Comparison of ENCODE assay signal across 6 cellular contexts in the genomic region with DNA sequence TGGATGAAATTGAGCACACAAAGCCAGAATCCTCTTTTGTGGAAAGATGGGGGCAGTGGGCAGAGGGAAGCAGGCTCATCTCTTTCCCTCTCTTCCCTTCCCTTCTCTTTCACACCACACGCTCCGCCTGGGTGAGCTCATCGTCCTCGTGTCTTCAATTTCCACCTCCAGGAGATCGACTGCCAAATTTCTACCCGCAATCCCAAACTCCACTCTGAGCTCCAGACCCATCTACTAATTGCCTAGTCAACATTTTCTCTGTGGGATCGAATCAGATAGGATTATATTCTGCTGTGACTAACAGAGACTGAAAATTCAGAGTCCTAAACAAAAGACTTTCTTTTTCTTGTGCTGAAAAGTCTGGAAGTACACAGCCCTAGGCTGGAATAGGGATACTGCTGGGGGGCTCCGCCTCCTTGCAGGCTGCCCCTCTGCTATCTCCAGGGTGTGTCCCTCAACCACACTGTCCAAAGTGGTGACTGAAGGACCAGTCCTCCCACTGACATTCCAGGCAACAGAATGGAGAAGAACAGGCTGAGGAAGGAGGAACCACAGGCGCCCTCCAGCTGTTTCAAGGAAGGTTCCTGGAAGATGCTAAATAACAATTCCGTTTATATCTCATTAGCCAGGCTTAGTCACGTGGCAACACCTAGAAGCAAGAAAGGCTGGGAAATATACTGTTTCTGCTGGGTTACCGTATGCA. TPM values are rescaled to one million over a fixed set of nuclear protein-coding genes. Genes with fewer than 3 reads are reported as not detected.
DNase-seq lines count a peak whose midpoint lies in the region; ATAC-seq and TF ChIP-seq lines count a peak whose summit lies in the region.

No MANE protein-coding gene starts in this region.

- peaks cover 4% of the 10 kb centered on the region for H3F3A ChIP-seq in smooth muscle cell (ENCODE audit: low read depth)

- DNase-seq in HT1080 (ENCODE audit: low read depth) = peak; percentile 41
- peak; percentile 80 for DNase-seq in fibroblast of mammary gland (ENCODE audit: low read depth)
- DNase-seq in smooth muscle cell (lab: John Stamatoyannopoulos, UW; ENCODE audit: unreplicated experiment) = no peak
- no peak for DNase-seq in NCI-H2081 (lab: John Stamatoyannopoulos, UW)

- peak overlapping the region; percentile 56 for H3K4me2 ChIP-seq in smooth muscle cell

- H3K9me3 ChIP-seq in smooth muscle cell (replicated peaks; ENCODE audit: low read depth) = no peaks in the 10 kb centered on the region

- no peak overlapping the region for H3K9ac ChIP-seq in smooth muscle cell (ENCODE audit: low read depth)

- H2AFZ ChIP-seq in smooth muscle cell (ENCODE audit: low read depth) = peak overlapping the region; percentile 9

- H3K27me3 ChIP-seq in smooth muscle cell (ENCODE audit: low read depth) = peaks cover 5% of the 10 kb centered on the region

- H3K36me3 ChIP-seq in smooth muscle cell (ENCODE audit: low read depth) = no peaks in the 10 kb centered on the region

- no peaks in the 10 kb centered on the region for H3K79me2 ChIP-seq in smooth muscle cell (ENCODE audit: low read depth)

- H3K4me1 ChIP-seq in smooth muscle cell (ENCODE audit: low read depth) = peaks cover 5% of the 10 kb centered on the region

- H3K4me3 ChIP-seq in fibroblast of mammary gland (ENCODE audit: control insufficient read depth, low read depth, low read length) = peak overlapping the region; percentile 21
- no peak overlapping the region for H3K4me3 ChIP-seq in smooth muscle cell

- ATAC-seq in GM18519 (IDR thresholded peaks at IDR 0.05; ENCODE audit: low FRiP score, unreplicated experiment) = no peak
- ATAC-seq in GM19463 (IDR thresholded peaks at IDR 0.05; ENCODE audit: unreplicated experiment) = no peak

- 50% methylated on average over 12 of the region's 12 CpGs for WGBS in smooth muscle cell (ENCODE audit: low lambda C conversion rate)

- H4K20me1 ChIP-seq in smooth muscle cell (ENCODE audit: low read depth) = no peaks in the 10 kb centered on the region

- no peak overlapping the region for H3K27ac ChIP-seq in smooth muscle cell (ENCODE audit: low read depth)

- TF ChIP-seq CTCF in fibroblast of mammary gland (conservative IDR thresholded peaks at IDR 0.05; ENCODE audit: control insufficient read depth, insufficient read depth, low read depth, low read length) (no peak), smooth muscle cell (IDR thresholded peaks at IDR 0.05; ENCODE audit: borderline replicate concordance, insufficient read depth, poor library complexity, severe bottlenecking) (no peak)

RNA-seq across cellular contexts. Expression of a gene that starts 5.0 kb away (rescaled TPM):
- total RNA-seq in HT1080 (2014; rRNA removed; shearing (Covaris generic)) = not detected in 2 replicates
- polyA plus RNA-seq in HT1080 (2015; cell fraction: cytosol; rRNA removed) = not detected in 2 replicates
- not detected in 2 replicates for polyA plus RNA-seq in HT1080 (2015; cell fraction: nucleus; rRNA removed)
- 0.04 and 0.40 TPM in 2 replicates for total RNA-seq in smooth muscle cell
- 0.72 and 1.0 TPM in 2 replicates for polyA plus RNA-seq in smooth muscle cell

RNA-seq across cellular contexts. Expression of a gene that starts 15.1 kb away (rescaled TPM):
- not detected in 2 replicates for total RNA-seq in HT1080 (2014; rRNA removed; shearing (Covaris generic))
- not detected in 2 replicates for polyA plus RNA-seq in HT1080 (2015; cell fraction: cytosol; rRNA removed)
- polyA plus RNA-seq in HT1080 (2015; cell fraction: nucleus; rRNA removed) = not detected in 2 replicates
- not detected in 2 replicates for total RNA-seq in smooth muscle cell
- polyA plus RNA-seq in smooth muscle cell = not detected in 2 replicates

RNA-seq across cellular contexts. Expression of a gene that starts 40.1 kb away (rescaled TPM):
- total RNA-seq in HT1080 (2014; rRNA removed; shearing (Covaris generic)) = 144 and 171 TPM in 2 replicates
- 71.1 and 89.2 TPM in 2 replicates for polyA plus RNA-seq in HT1080 (2015; cell fraction: cytosol; rRNA removed)
- polyA plus RNA-seq in HT1080 (2015; cell fraction: nucleus; rRNA removed) = 22.9 and 25.0 TPM in 2 replicates
- total RNA-seq in smooth muscle cell = 7.6 and 11.8 TPM in 2 replicates
- polyA plus RNA-seq in smooth muscle cell = 33.4 and 46.7 TPM in 2 replicates

RNA-seq across cellular contexts. Expression of a gene that starts 45.7 kb away (rescaled TPM):
- total RNA-seq in HT1080 (2014; rRNA removed; shearing (Covaris generic)) = not detected in 2 replicates
- polyA plus RNA-seq in HT1080 (2015; cell fraction: cytosol; rRNA removed) = not detected in 2 replicates
- polyA plus RNA-seq in HT1080 (2015; cell fraction: nucleus; rRNA removed) = 0.08 and 0.15 TPM in 2 replicates
- total RNA-seq in smooth muscle cell = 5.1 and 8.0 TPM in 2 replicates
- polyA plus RNA-seq in smooth muscle cell = 5.8 and 7.4 TPM in 2 replicates

RNA-seq across cellular contexts. Expression of a gene that starts 53.8 kb away (rescaled TPM):
- total RNA-seq in HT1080 (2014; rRNA removed; shearing (Covaris generic)) = not detected in 2 replicates
- 0.38 and 0.49 TPM in 2 replicates for polyA plus RNA-seq in HT1080 (2015; cell fraction: cytosol; rRNA removed)
- 0.29 and 0.53 TPM in 2 replicates for polyA plus RNA-seq in HT1080 (2015; cell fraction: nucleus; rRNA removed)
- 0.36 and 0.72 TPM in 2 replicates for total RNA-seq in smooth muscle cell
- 0.32 and 0.47 TPM in 2 replicates for polyA plus RNA-seq in smooth muscle cell

Comparison
In these comparisons a context has a peak if more than half of its experiments do, and no peak if none do; other contexts are left out.
1. DNase-seq: peak in HT1080 (single experiment) and fibroblast of mammary gland (single experiment); none in smooth muscle cell (single experiment) and NCI-H2081 (0 of 2).
2. RNA of a gene that starts 40.1 kb away (total RNA-seq): 144 to 171 TPM in HT1080; 7.6 to 11.8 TPM in smooth muscle cell; every median in the first group is over 10 times any median in the second.